Comparison of ENCODE assay signal across 8 cellular contexts in genomic region chr12:12725956-12726542, GRCh38. TPM values are rescaled to one million over a fixed set of nuclear protein-coding genes. Genes with fewer than 3 reads are reported as not detected.
DNase-seq lines count a peak whose midpoint lies in the region; ATAC-seq and TF ChIP-seq lines count a peak whose summit lies in the region.

No MANE protein-coding gene starts in this region.

- no peaks in the 10 kb centered on the region for H3K27me3 ChIP-seq in left lung
- H3K27me3 ChIP-seq in tibial artery: no peaks in the 10 kb centered on the region

- H3K27ac Mint-ChIP-seq in activated T-cell treated with anti-CD3 and anti-CD28 coated beads, Interleukin-2, amount 50 U/mL, for 72 hours: peak overlapping the region; percentile 99
- peak overlapping the region; percentile 87 for H3K27ac Mint-ChIP-seq in activated naive CD8-positive, alpha-beta T cell treated with anti-CD3 and anti-CD28 coated beads, Interleukin-2, amount 50 U/mL, for 24 hours

- H3K27ac ChIP-seq in left lung: peak overlapping the region; percentile 99 to 100
- H3K27ac ChIP-seq in tibial artery: peak overlapping the region; percentile 99 to 100

- no peaks in the 10 kb centered on the region for H3K27me3 Mint-ChIP-seq in activated T-cell treated with anti-CD3 and anti-CD28 coated beads, Interleukin-2, amount 50 U/mL, for 72 hours (ENCODE audit: low read depth)
- peaks cover 6% of the 10 kb centered on the region for H3K27me3 Mint-ChIP-seq in activated naive CD8-positive, alpha-beta T cell treated with anti-CD3 and anti-CD28 coated beads, Interleukin-2, amount 50 U/mL, for 24 hours

- H3K4me1 ChIP-seq in left lung: peaks cover under 1 to 41% of the 10 kb centered on the region in 2 donors
- H3K4me1 ChIP-seq in tibial artery: peaks cover 0 to 29% (median 11%) of the 10 kb centered on the region in 4 donors

- ATAC-seq in activated T-cell treated with anti-CD3 and anti-CD28 coated beads, Interleukin-2, amount 50 U/mL, for 72 hours (replicated peaks in 1 of 2): no peak
- ATAC-seq in activated naive CD8-positive, alpha-beta T cell treated with anti-CD3 and anti-CD28 coated beads, Interleukin-2, amount 50 U/mL, for 24 hours: no peak
- ATAC-seq in left lung: no peak

- H3K9me3 ChIP-seq in left lung (no peaks in the 10 kb centered on the region), tibial artery (no peaks in the 10 kb centered on the region)

- H3K4me3 Mint-ChIP-seq in activated T-cell treated with anti-CD3 and anti-CD28 coated beads, Interleukin-2, amount 50 U/mL, for 72 hours: peak overlapping the region; percentile 96
- H3K4me3 Mint-ChIP-seq in activated naive CD8-positive, alpha-beta T cell treated with anti-CD3 and anti-CD28 coated beads, Interleukin-2, amount 50 U/mL, for 24 hours: peak overlapping the region; percentile 87

- H3K36me3 ChIP-seq in left lung (peaks cover 0 to 12% of the 10 kb centered on the region in 2 donors), tibial artery (peaks cover 4 to 12% (median 11%) of the 10 kb centered on the region in 3 donors)

- DNase-seq in activated T-cell treated with anti-CD3 and anti-CD28 coated beads, Interleukin-2, amount 50 U/mL, for 72 hours: no peak
- no peak for DNase-seq in activated T-cell treated with anti-CD3 and anti-CD28 coated beads, Interleukin-2, amount 50 U/mL, for 48 hours
- DNase-seq in activated naive CD8-positive, alpha-beta T cell treated with anti-CD3 and anti-CD28 coated beads, Interleukin-2, amount 50 U/mL, for 24 hours: no peak
- DNase-seq in left lung: no peak
- no peak for DNase-seq in tibial artery
- no peak for DNase-seq in NCI-H2081 treated with DMSO at 0.1 percent for 48 hours (lab: John Stamatoyannopoulos, UW)
- DNase-seq in NCI-H1694 (lab: John Stamatoyannopoulos, UW): no peak
- no peak for DNase-seq in OCI-M1 (lab: John Stamatoyannopoulos, UW)

- H3K4me3 ChIP-seq in left lung (peak overlapping the region; percentile 71 to 90), tibial artery (peak overlapping the region; percentile 83 to 86)

- peaks cover 51% of the 10 kb centered on the region for H3K4me1 Mint-ChIP-seq in activated T-cell treated with anti-CD3 and anti-CD28 coated beads, Interleukin-2, amount 50 U/mL, for 72 hours (ENCODE audit: low read depth)
- peaks cover 56% of the 10 kb centered on the region for H3K4me1 Mint-ChIP-seq in activated naive CD8-positive, alpha-beta T cell treated with anti-CD3 and anti-CD28 coated beads, Interleukin-2, amount 50 U/mL, for 24 hours

- intact Hi-C loops in left lung (cut with DNase I): no loop called here
- intact Hi-C loops in tibial artery (cut with DNase I; ENCODE audit: low total_unique reads): loop anchor here (10.0 kb wide), 1 partner anchor 169 kb away; the partner anchor contains the start of gene GPRC5A

- no peaks in the 10 kb centered on the region for H3K9me3 Mint-ChIP-seq in activated T-cell treated with anti-CD3 and anti-CD28 coated beads, Interleukin-2, amount 50 U/mL, for 72 hours
- H3K9me3 Mint-ChIP-seq in activated naive CD8-positive, alpha-beta T cell treated with anti-CD3 and anti-CD28 coated beads, Interleukin-2, amount 50 U/mL, for 24 hours: no peaks in the 10 kb centered on the region

- H3K36me3 Mint-ChIP-seq in activated T-cell treated with anti-CD3 and anti-CD28 coated beads, Interleukin-2, amount 50 U/mL, for 72 hours (ENCODE audit: insufficient read depth in 2 of 2): peaks cover 27 to 32% of the 10 kb centered on the region in 2 donors
- peaks cover 27% of the 10 kb centered on the region for H3K36me3 Mint-ChIP-seq in activated naive CD8-positive, alpha-beta T cell treated with anti-CD3 and anti-CD28 coated beads, Interleukin-2, amount 50 U/mL, for 24 hours (ENCODE audit: low read depth)

- TF ChIP-seq CTCF in left lung (IDR thresholded peaks at IDR 0.05): no peak
- TF ChIP-seq CTCF in tibial artery (IDR thresholded peaks at IDR 0.05): no peak

RNA-seq across cellular contexts. Expression of gene CDKN1B, which starts 8.9 kb away (rescaled TPM):
- total RNA-seq in activated T-cell treated with anti-CD3 and anti-CD28 coated beads, Interleukin-2, amount 50 U/mL, for 72 hours: 10 to 100 TPM; 54.2 to 67.2 TPM
- total RNA-seq in left lung: 10 to 100 TPM; 36.8 to 43.1 TPM

RNA-seq across cellular contexts. Expression of gene GPR19, which starts 30.1 kb away (rescaled TPM):
- 10 to 100 TPM; 34.2 to 50.4 TPM for total RNA-seq in activated T-cell treated with anti-CD3 and anti-CD28 coated beads, Interleukin-2, amount 50 U/mL, for 72 hours
- under 1 TPM; 0.24 to 0.70 TPM for total RNA-seq in left lung

RNA-seq across cellular contexts. Expression of gene APOLD1, which starts 59.4 kb away (rescaled TPM):
- total RNA-seq in activated T-cell treated with anti-CD3 and anti-CD28 coated beads, Interleukin-2, amount 50 U/mL, for 72 hours: 10 to 100 TPM; 10.4 to 12.8 TPM
- 1 to 10 TPM; 7.3 to 8.9 TPM for total RNA-seq in left lung

Comparison
In these comparisons a context has a peak if more than half of its experiments do, and no peak if none do; other contexts are left out.
1. RNA of gene GPR19, which starts 30.1 kb away (total RNA-seq): 34.2 to 50.4 TPM in activated T-cell treated with anti-CD3 and anti-CD28 coated beads, Interleukin-2, amount 50 U/mL, for 72 hours; 0.24 to 0.70 TPM in left lung; every median in the first group is over 10 times any median in the second.